Comparison of ENCODE assay signal across 9 cellular contexts in the genomic region with DNA sequence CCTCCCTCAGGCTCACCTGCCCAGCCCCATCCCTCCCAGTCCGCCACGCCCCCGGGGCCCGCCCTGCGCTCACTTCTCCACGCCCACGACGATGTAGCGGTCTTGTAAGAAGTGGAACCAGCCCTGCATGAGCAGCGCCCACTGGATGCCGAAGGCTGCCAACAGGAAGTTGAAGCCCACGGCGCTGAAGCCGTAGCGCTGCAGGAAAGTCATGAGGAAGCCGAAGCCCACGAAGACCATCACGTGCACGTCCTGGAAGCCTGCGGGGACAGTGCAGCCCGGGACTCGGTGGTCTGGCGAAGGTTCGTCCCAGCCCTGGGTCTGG. TPM values are rescaled to one million over a fixed set of nuclear protein-coding genes. Genes with fewer than 3 reads are reported as not detected.
A peak's percentile ranks its signal among the peaks of the same experiment; 100 is the strongest.
DNase-seq lines count a peak whose midpoint lies in the region; ATAC-seq lines count a peak whose summit lies in the region.
"Had no signal": no experiment of that assay in that cellular context is flagged by ENCODE, and none has a peak within 500 bp of the region (broad histone marks: within the 10 kb centered on the region; RNA-seq: fewer than 3 reads in every experiment).

No MANE protein-coding gene starts in this region.

- no peak overlapping the region for H3K4me3 Mint-ChIP-seq in activated T-helper 2 cell treated with anti-CD3 and anti-CD28 coated beads, Interferon-gamma antibody, Interleukin-2, Interleukin-4, amounts not matched to agents 10 μg/mL and 5 μg/mL and 100 μg/mL, durations not matched to agents 14 hours and 24 hours and 36 hours (ENCODE audit: low read depth)

- no peak overlapping the region for H3K27ac Mint-ChIP-seq in activated T-helper 2 cell treated with anti-CD3 and anti-CD28 coated beads, Interferon-gamma antibody, Interleukin-2, Interleukin-4, amounts not matched to agents 10 μg/mL and 5 μg/mL and 100 μg/mL, durations not matched to agents 14 hours and 24 hours and 36 hours

- in situ Hi-C loops in G401 (cut with HindIII; ENCODE audit: low sequenced_read_pairs) = no loop called here

- no peaks in the 10 kb centered on the region for H3K9me3 Mint-ChIP-seq in activated T-helper 2 cell treated with anti-CD3 and anti-CD28 coated beads, Interferon-gamma antibody, Interleukin-2, Interleukin-4, amounts not matched to agents 10 μg/mL and 5 μg/mL and 100 μg/mL, durations not matched to agents 14 hours and 24 hours and 36 hours

- no peaks in the 10 kb centered on the region for H3K36me3 Mint-ChIP-seq in activated T-helper 2 cell treated with anti-CD3 and anti-CD28 coated beads, Interferon-gamma antibody, Interleukin-2, Interleukin-4, amounts not matched to agents 10 μg/mL and 5 μg/mL and 100 μg/mL, durations not matched to agents 14 hours and 24 hours and 36 hours (ENCODE audit: low read depth)

- peaks cover 31% of the 10 kb centered on the region for H3K27me3 Mint-ChIP-seq in activated T-helper 2 cell treated with anti-CD3 and anti-CD28 coated beads, Interferon-gamma antibody, Interleukin-2, Interleukin-4, amounts not matched to agents 10 μg/mL and 5 μg/mL and 100 μg/mL, durations not matched to agents 14 hours and 24 hours and 36 hours (ENCODE audit: low read depth)

- intact Hi-C loops in activated T-helper 2 cell treated with anti-CD3 and anti-CD28 coated beads, Interferon-gamma antibody, Interleukin-2, Interleukin-4, amounts not matched to agents 10 μg/mL and 5 μg/mL and 100 μg/mL, durations not matched to agents 14 hours and 24 hours and 36 hours (cut with micrococcal nuclease) = no loop called here

- DNase-seq in COLO829 (ENCODE audit: low spot score) = peak; percentile 49
- peak; percentile 35 to 41 for DNase-seq in NOMO-1 (lab: John Stamatoyannopoulos, UW; ENCODE audit: unreplicated experiment in 2 of 2)
- peak; percentile 30 for DNase-seq in activated T-helper 2 cell treated with anti-CD3 and anti-CD28 coated beads, Interferon-gamma antibody, Interleukin-2, Interleukin-4, amounts not matched to agents 10 μg/mL and 5 μg/mL and 100 μg/mL, durations not matched to agents 14 hours and 24 hours and 36 hours (ENCODE audit: low spot score)
- peak; percentile 40 for DNase-seq in occipital lobe (lab: John Stamatoyannopoulos, UW)
- no peak for DNase-seq in A172 (ENCODE audit: low spot score)
- DNase-seq in G401 (ENCODE audit: low spot score) = no peak
- no peak for DNase-seq in EL
- DNase-seq: NCI-H1048 had no signal

- peaks cover 2% of the 10 kb centered on the region for H3K4me1 Mint-ChIP-seq in activated T-helper 2 cell treated with anti-CD3 and anti-CD28 coated beads, Interferon-gamma antibody, Interleukin-2, Interleukin-4, amounts not matched to agents 10 μg/mL and 5 μg/mL and 100 μg/mL, durations not matched to agents 14 hours and 24 hours and 36 hours (ENCODE audit: low read depth)

- no peak for ATAC-seq in GM18498 (IDR thresholded peaks at IDR 0.05; ENCODE audit: unreplicated experiment)

RNA-seq across cellular contexts. Expression of gene RHCG, which starts 9.7 kb away (rescaled TPM):
- not detected in 2 replicates for total RNA-seq in activated T-helper 2 cell treated with anti-CD3 and anti-CD28 coated beads, Interferon-gamma antibody, Interleukin-2, Interleukin-4, amounts not matched to agents 10 μg/mL and 5 μg/mL and 100 μg/mL, durations not matched to agents 14 hours and 24 hours and 36 hours
- 2.7 TPM for total RNA-seq in occipital lobe
- total RNA-seq in A172 (2014; rRNA removed; shearing (Covaris generic)) = not detected in 2 replicates
- 2.2 TPM in 1 of 2 replicates, not detected in the other for total RNA-seq in G401 (2014; rRNA removed; shearing (Covaris generic))

Comparison
In these comparisons a context has a peak if more than half of its experiments do, and no peak if none do; other contexts are left out.
1. DNase-seq: peak in COLO829 (single experiment), NOMO-1 (2 of 2), activated T-helper 2 cell treated with anti-CD3 and anti-CD28 coated beads, Interferon-gamma antibody, Interleukin-2, Interleukin-4, amounts not matched to agents 10 μg/mL and 5 μg/mL and 100 μg/mL, durations not matched to agents 14 hours and 24 hours and 36 hours (single experiment) and occipital lobe (single experiment); none in A172 (single experiment), G401 (single experiment) and EL (single experiment).